ENCODE assay signal across 8 cellular contexts in the genomic region with DNA sequence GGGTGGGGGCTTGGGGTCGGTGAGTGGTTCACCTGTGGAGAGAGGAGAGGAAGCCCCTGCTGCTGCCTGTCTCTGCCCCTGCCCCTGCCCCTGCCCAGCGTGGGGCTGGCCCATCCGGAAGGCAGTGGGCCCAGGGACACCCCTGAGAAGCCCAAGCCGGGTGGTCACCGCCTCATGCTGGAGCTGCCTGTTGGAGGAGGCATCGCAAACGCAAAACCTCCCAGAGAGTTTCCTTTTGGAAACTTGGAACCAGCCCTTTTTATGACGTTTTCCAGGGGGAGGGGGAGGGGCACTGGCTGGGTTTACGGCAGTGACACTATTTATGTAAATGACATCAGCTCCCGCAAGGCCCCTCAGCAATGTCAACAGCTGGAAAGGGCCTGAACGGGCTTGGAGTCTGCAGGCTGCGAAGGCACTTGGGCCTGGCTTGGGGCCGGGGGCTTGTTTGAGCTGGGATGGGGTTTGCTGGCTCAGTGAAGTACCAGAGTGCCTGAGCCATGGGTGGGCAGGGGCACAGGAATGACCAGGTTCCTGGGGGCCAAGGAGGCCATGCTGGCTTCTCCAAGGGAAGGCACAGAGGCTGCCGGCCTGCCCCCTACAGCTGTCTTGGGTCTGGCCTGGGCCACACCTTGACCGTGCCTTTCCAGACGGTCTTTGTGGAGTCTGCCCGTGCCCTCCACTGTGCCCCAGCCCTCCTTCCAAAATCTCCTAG.
DNase-seq lines count a peak whose midpoint lies in the region; ATAC-seq and TF ChIP-seq lines count a peak whose summit lies in the region.

No MANE protein-coding gene starts in this region.

- H3K9me3 ChIP-seq in tibial nerve, result peaks cover 0 to 8% (median 0%) of the 10 kb centered on the region in 4 donors

- peak overlapping the region; percentile 65 for H3K4me3 Mint-ChIP-seq in activated naive CD4-positive, alpha-beta T cell treated with anti-CD3 and anti-CD28 coated beads, Interleukin-2, amount 50 U/mL, for 24 hours
- peak overlapping the region; percentile 79 for H3K4me3 Mint-ChIP-seq in memory B cell

- peak overlapping the region; percentile 90 to 99 (median 96) for H3K27ac ChIP-seq in tibial nerve

- TF ChIP-seq POLR2A in tibial nerve (IDR thresholded peaks at IDR 0.05), result peak; percentile 17 to 27

- H3K4me1 Mint-ChIP-seq in activated naive CD4-positive, alpha-beta T cell treated with anti-CD3 and anti-CD28 coated beads, Interleukin-2, amount 50 U/mL, for 24 hours, result peaks cover 9% of the 10 kb centered on the region
- peaks cover 10% of the 10 kb centered on the region for H3K4me1 Mint-ChIP-seq in memory B cell

- ATAC-seq in memory B cell (ENCODE audit: low read depth) (no peak), GM21526 (IDR thresholded peaks at IDR 0.05; ENCODE audit: low FRiP score, unreplicated experiment) (no peak), GM21576 (IDR thresholded peaks at IDR 0.05; ENCODE audit: unreplicated experiment) (no peak)

- 23 to 27% methylated on average over 14 to 15 of the region's 17 CpGs for WGBS in tibial nerve, 2 donors

- peak in 1 of 2 donors; percentile 64 for TF ChIP-seq EP300 in tibial nerve (IDR thresholded peaks at IDR 0.05)

- peak overlapping the region; percentile 47 to 67 (median 64) for H3K4me3 ChIP-seq in tibial nerve

- H3K27me3 Mint-ChIP-seq in activated naive CD4-positive, alpha-beta T cell treated with anti-CD3 and anti-CD28 coated beads, Interleukin-2, amount 50 U/mL, for 24 hours, result no peaks in the 10 kb centered on the region
- no peaks in the 10 kb centered on the region for H3K27me3 Mint-ChIP-seq in memory B cell

- H3K36me3 ChIP-seq in tibial nerve, result peaks cover 0 to 7% (median 0%) of the 10 kb centered on the region in 3 donors

- no peak for DNase-seq in activated naive CD4-positive, alpha-beta T cell treated with Interleukin-2 at 50 U/mL for 16 hours
- DNase-seq in dermis microvascular lymphatic vessel endothelial cell (ENCODE audit: low read depth in 2 of 2) (peak; percentile 47 to 72), memory B cell (ENCODE audit: low spot score in 2 of 2) (no peak), tibial nerve (ENCODE audit: low spot score in 2 of 2) (peak; percentile 70 to 86), DMS114 treated with DMSO at 0.1 percent for 48 hours (lab: John Stamatoyannopoulos, UW; ENCODE audit: unreplicated experiment) (no peak)

- H3K27ac Mint-ChIP-seq in activated naive CD4-positive, alpha-beta T cell treated with anti-CD3 and anti-CD28 coated beads, Interleukin-2, amount 50 U/mL, for 24 hours, result no peak overlapping the region
- peak overlapping the region; percentile 78 for H3K27ac Mint-ChIP-seq in memory B cell

- H3K27me3 ChIP-seq in tibial nerve, result no peaks in the 10 kb centered on the region

- H3K4me1 ChIP-seq in tibial nerve, result peaks cover 0 to 50% (median 32%) of the 10 kb centered on the region in 4 donors

- H3K36me3 Mint-ChIP-seq in activated naive CD4-positive, alpha-beta T cell treated with anti-CD3 and anti-CD28 coated beads, Interleukin-2, amount 50 U/mL, for 24 hours, result no peaks in the 10 kb centered on the region
- no peaks in the 10 kb centered on the region for H3K36me3 Mint-ChIP-seq in memory B cell

- no peaks in the 10 kb centered on the region for H3K9me3 Mint-ChIP-seq in activated naive CD4-positive, alpha-beta T cell treated with anti-CD3 and anti-CD28 coated beads, Interleukin-2, amount 50 U/mL, for 24 hours
- H3K9me3 Mint-ChIP-seq in memory B cell, result no peaks in the 10 kb centered on the region

- peak in 1 of 5 experiments; percentile 8 for TF ChIP-seq CTCF in tibial nerve (IDR thresholded peaks at IDR 0.05)

Comparison
In these comparisons a context has a peak if more than half of its experiments do, and no peak if none do; other contexts are left out.
1. DNase-seq: peak in dermis microvascular lymphatic vessel endothelial cell (2 of 2) and tibial nerve (2 of 2); none in activated naive CD4-positive, alpha-beta T cell treated with Interleukin-2 at 50 U/mL for 16 hours (single experiment), memory B cell (0 of 2) and DMS114 treated with DMSO at 0.1 percent for 48 hours (single experiment).